In genomic region chr10:58781873-58782488, GRCh38 we compare ENCODE assay signal across 8 cellular contexts.
DNase-seq lines count a peak whose midpoint lies in the region; ATAC-seq and TF ChIP-seq lines count a peak whose summit lies in the region.

No MANE protein-coding gene starts in this region.

- peak; percentile 76 for ATAC-seq in HG03565 (IDR thresholded peaks at IDR 0.05; ENCODE audit: unreplicated experiment)

- no peaks in the 10 kb centered on the region for H3K36me3 Mint-ChIP-seq in progenitor cell of endocrine pancreas (ENCODE audit: insufficient read depth)

- no peak overlapping the region for H3K27ac Mint-ChIP-seq in progenitor cell of endocrine pancreas

- no peak overlapping the region for H3K4me3 ChIP-seq in GM12864 (ENCODE audit: low read depth, low read length)

- H3K9me3 Mint-ChIP-seq in progenitor cell of endocrine pancreas (ENCODE audit: low read depth): no peaks in the 10 kb centered on the region

- no peak overlapping the region for H3K4me3 Mint-ChIP-seq in progenitor cell of endocrine pancreas (ENCODE audit: low read depth)

- peak; percentile 47 for TF ChIP-seq CTCF in GM12864 (IDR thresholded peaks at IDR 0.05; ENCODE audit: low read depth, low read length, missing control alignments)
- peak; percentile 72 for TF ChIP-seq CTCF in progenitor cell of endocrine pancreas (IDR thresholded peaks at IDR 0.05; ENCODE audit: unreplicated experiment)

- no peaks in the 10 kb centered on the region for H3K27me3 Mint-ChIP-seq in progenitor cell of endocrine pancreas

- peaks cover 2% of the 10 kb centered on the region for H3K4me1 Mint-ChIP-seq in progenitor cell of endocrine pancreas (ENCODE audit: low read depth)

- DNase-seq in A172 (ENCODE audit: low spot score) (peak; percentile 19), GM12864 (ENCODE audit: low read depth) (no peak), RPMI7951 (ENCODE audit: low read depth) (peak; percentile 45), fibroblast of peridontal ligament (ENCODE audit: extremely low read depth) (peak; percentile 73), progenitor cell of endocrine pancreas (ENCODE audit: low spot score, unreplicated experiment) (no peak), COLO668 (lab: John Stamatoyannopoulos, UW; ENCODE audit: unreplicated experiment) (no peak), islet precursor cell (no peak)

Comparison
In these comparisons a context has a peak if more than half of its experiments do, and no peak if none do; other contexts are left out.
1. DNase-seq: peak in A172 (single experiment), RPMI7951 (single experiment) and fibroblast of peridontal ligament (single experiment); none in GM12864 (single experiment), progenitor cell of endocrine pancreas (single experiment), COLO668 (single experiment) and islet precursor cell (single experiment).